Comparison of ENCODE assay signal across 8 cellular contexts in the genomic region with DNA sequence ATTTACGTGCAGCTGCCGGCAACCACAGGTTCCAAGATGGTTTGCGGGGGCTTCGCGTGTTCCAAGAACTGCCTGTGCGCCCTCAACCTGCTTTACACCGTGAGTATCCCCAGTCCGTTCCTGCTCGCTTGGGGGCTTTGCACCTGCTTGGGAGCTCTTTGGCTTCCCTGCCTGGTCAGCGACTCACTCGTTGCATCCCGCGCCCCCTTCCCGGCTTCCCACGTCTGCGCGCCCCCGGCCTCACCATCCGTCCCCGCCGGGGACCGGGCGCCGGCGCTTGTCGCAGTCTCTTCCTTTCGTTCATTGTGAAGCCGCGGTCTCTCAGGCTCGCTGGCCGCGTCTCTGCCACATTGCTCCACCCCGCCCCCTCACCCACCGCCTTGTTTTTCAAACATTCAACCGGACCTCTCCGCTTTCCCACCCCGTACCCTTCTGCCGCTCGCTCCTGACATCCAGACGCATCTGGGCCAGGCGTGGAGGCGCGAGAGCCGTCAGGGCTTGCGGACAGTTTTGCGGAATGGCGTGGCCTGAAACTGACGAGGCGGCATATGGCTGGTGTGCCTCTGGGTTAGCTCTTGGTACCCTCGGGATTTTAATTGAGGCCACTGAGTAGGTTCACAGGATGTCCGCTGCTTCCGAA. TPM values are rescaled to one million over a fixed set of nuclear protein-coding genes. Genes with fewer than 3 reads are reported as not detected.
DNase-seq lines count a peak whose midpoint lies in the region; ATAC-seq and TF ChIP-seq lines count a peak whose summit lies in the region.

No MANE protein-coding gene starts in this region.

- peaks cover 43% of the 10 kb centered on the region for H3K27me3 Mint-ChIP-seq in activated naive CD8-positive, alpha-beta T cell treated with anti-CD3 and anti-CD28 coated beads for 36 hours

- H3K4me3 Mint-ChIP-seq in activated naive CD8-positive, alpha-beta T cell treated with anti-CD3 and anti-CD28 coated beads for 36 hours, result peak overlapping the region; percentile 71

- H2AFZ ChIP-seq in HCT116 (ENCODE audit: low read depth, low read length, poor library complexity, severe bottlenecking), result peak overlapping the region; percentile 56

- peaks cover 8 to 15% of the 10 kb centered on the region in 2 experiments; a peak in 3 of 4 replicates for H3K4me1 ChIP-seq in HCT116 (ENCODE audit: control insufficient read depth in 1 of 2, insufficient read depth in 2 of 2, low read length in 2 of 2)
- no peaks in the 10 kb centered on the region for H3K4me1 ChIP-seq in right atrium auricular region

- TF ChIP-seq CTCF in HCT116 (IDR thresholded peaks at IDR 0.05 in 2 of 3, conservative IDR thresholded peaks at IDR 0.05 in 1 of 3; ENCODE audit: borderline replicate concordance in 1 of 3, insufficient read depth in 1 of 3, low read depth in 2 of 3, low read length in 2 of 3), result no peak
- no peak for TF ChIP-seq CTCF in right atrium auricular region (IDR thresholded peaks at IDR 0.05)

- H3K27me3 ChIP-seq in HCT116 (ENCODE audit: insufficient read depth, low read length) (no peaks in the 10 kb centered on the region), right atrium auricular region (no peaks in the 10 kb centered on the region)

- DNase-seq in Daoy (ENCODE audit: low read depth), result peak; percentile 54
- DNase-seq in HCT116 (ENCODE audit: low read depth, low spot score), result no peak
- DNase-seq in NCI-H2227 treated with DMSO at 0.1 percent for 48 hours (lab: John Stamatoyannopoulos, UW), result peak; percentile 68
- no peak for DNase-seq in activated naive CD8-positive, alpha-beta T cell treated with anti-CD3 and anti-CD28 coated beads for 36 hours
- no peak for DNase-seq in right atrium auricular region (ENCODE audit: low spot score)
- peak; percentile 83 for DNase-seq in posterior vena cava (ENCODE audit: low spot score)
- DNase-seq in HCEC 1CT, result no peak
- no peak for DNase-seq in activated gamma-delta T cell treated with Interleukin-2 at 50 U/mL for 16 hours

- ATAC-seq in HCT116, result peak; percentile 50

- BruUV-seq in HCT116 (replicated peaks; lab: Mats Ljungman, UMichigan), result no TSS peak

- 0 out of 2 replicates have a peak, but pooled peaks cover 7% of the 10 kb centered on the region for H3K79me2 ChIP-seq in HCT116 (ENCODE audit: insufficient read depth, low read length)

- no peak for TF ChIP-seq RAD21 in HCT116 (IDR thresholded peaks at IDR 0.05; ENCODE audit: low read depth)

- peaks cover 9% of the 10 kb centered on the region for H3K4me1 Mint-ChIP-seq in activated naive CD8-positive, alpha-beta T cell treated with anti-CD3 and anti-CD28 coated beads for 36 hours

- intact Hi-C loops in HCT116 (cut with micrococcal nuclease), result loop anchor here (5.0 kb wide), 1 partner anchor 107 kb away; a partner anchor contains a TSS
- intact Hi-C loops in posterior vena cava (cut with DNase I), result no loop called here

- CTCF ChIA-PET in HCT116 (lab: Charles Lee), result no interaction called here

- no peaks in the 10 kb centered on the region for H3K36me3 Mint-ChIP-seq in activated naive CD8-positive, alpha-beta T cell treated with anti-CD3 and anti-CD28 coated beads for 36 hours

- no peak for TF ChIP-seq POLR2A in HCT116 (IDR thresholded peaks at IDR 0.05; ENCODE audit: borderline replicate concordance, extremely low read depth, insufficient read depth, insufficient read length)

- no peaks in the 10 kb centered on the region for H3K9me3 Mint-ChIP-seq in activated naive CD8-positive, alpha-beta T cell treated with anti-CD3 and anti-CD28 coated beads for 36 hours

- H3K27ac ChIP-seq in HCT116 (ENCODE audit: low read depth, low read length) (peak overlapping the region; percentile 25; the same call in 1 of the 2 replicates), right atrium auricular region (peak overlapping the region; percentile 63 to 76)

- H3K27ac Mint-ChIP-seq in activated naive CD8-positive, alpha-beta T cell treated with anti-CD3 and anti-CD28 coated beads for 36 hours, result no peak overlapping the region

- H3K9me3 ChIP-seq in HCT116 (ENCODE audit: control insufficient read depth in 1 of 2, insufficient read depth in 1 of 2, low read depth in 1 of 2, low read length in 2 of 2) (no peaks in the 10 kb centered on the region), right atrium auricular region (no peaks in the 10 kb centered on the region)

- H3K9me2 ChIP-seq in HCT116 (ENCODE audit: insufficient read depth), result no peaks in the 10 kb centered on the region

- H3K4me2 ChIP-seq in HCT116 (ENCODE audit: low read length), result peak overlapping the region; percentile 94

- RAD21 ChIA-PET in HCT116 (lab: Charles Lee; ENCODE audit: low non-redundant PET in 1 of 2, low total read pairs in 2 of 2, uncharacterized antibody in 2 of 2, unreplicated experiment in 2 of 2), result no interaction called here

- POLR2A ChIA-PET in HCT116 (lab: Charles Lee), result no interaction called here

- H4K20me1 ChIP-seq in HCT116 (ENCODE audit: insufficient read depth), result no peaks in the 10 kb centered on the region

- peak overlapping the region; percentile 75 to 80 for H3K4me3 ChIP-seq in HCT116 (replicated peaks in 1 of 2; ENCODE audit: low read depth in 1 of 2, low read length in 2 of 2)
- H3K4me3 ChIP-seq in right atrium auricular region, result peak overlapping the region; percentile 63 to 73

- H3K36me3 ChIP-seq in HCT116 (ENCODE audit: control insufficient read depth in 1 of 2, insufficient read depth in 2 of 2, low read length in 2 of 2) (no peaks in the 10 kb centered on the region), right atrium auricular region (no peaks in the 10 kb centered on the region)

- H3K9ac ChIP-seq in HCT116 (ENCODE audit: low read length), result peak overlapping the region; percentile 64

TF ChIP-seq in HCT116, 20 proteins besides CTCF, POLR2A, EP300 and RAD21:
- TF ChIP-seq, protein P1, sequence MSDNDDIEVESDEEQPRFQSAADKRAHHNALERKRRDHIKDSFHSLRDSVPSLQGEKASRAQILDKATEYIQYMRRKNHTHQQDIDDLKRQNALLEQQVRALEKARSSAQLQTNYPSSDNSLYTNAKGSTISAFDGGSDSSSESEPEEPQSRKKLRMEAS (IDR thresholded peaks at IDR 0.05), result peak; percentile 54; the same call in 1 of the 2 replicates
- TF ChIP-seq POLR2AphosphoS5 (IDR thresholded peaks at IDR 0.05; ENCODE audit: low read depth, low read length), result no peak

RNA-seq across cellular contexts. Expression of a gene that starts 0.5 kb away (rescaled TPM):
- 33.7 and 35.5 TPM in 2 replicates for total RNA-seq in Daoy (2014; rRNA removed; shearing (Covaris generic))
- total RNA-seq in HCT116 (2021; ENCODE audit: unreplicated experiment), result 18.5 TPM
- polyA plus RNA-seq in HCT116 (2012), result 4.8 and 6.1 TPM in 2 replicates
- 1 to 10 TPM; 1.1 to 1.4 TPM for total RNA-seq in activated naive CD8-positive, alpha-beta T cell treated with anti-CD3 and anti-CD28 coated beads for 36 hours
- 1 to 10 TPM; 5.1 to 9.7 TPM for total RNA-seq in right atrium auricular region
- total RNA-seq in posterior vena cava, result 1 to 10 TPM; 7.8 to 8.5 TPM

RNA-seq across cellular contexts. Expression of a gene that starts 50.7 kb away (rescaled TPM):
- total RNA-seq in Daoy (2014; rRNA removed; shearing (Covaris generic)), result not detected in 2 replicates
- total RNA-seq in HCT116 (2021; ENCODE audit: unreplicated experiment) (0.93 TPM), right atrium auricular region (not detected), posterior vena cava (not detected)
- polyA plus RNA-seq in HCT116 (2012), result not detected in 2 replicates
- total RNA-seq in activated naive CD8-positive, alpha-beta T cell treated with anti-CD3 and anti-CD28 coated beads for 36 hours, result not detected

Comparison
In these comparisons a context has a peak if more than half of its experiments do, and no peak if none do; other contexts are left out.
1. DNase-seq: peak in Daoy (single experiment), NCI-H2227 treated with DMSO at 0.1 percent for 48 hours (single experiment) and posterior vena cava (single experiment); none in HCT116 (single experiment), activated naive CD8-positive, alpha-beta T cell treated with anti-CD3 and anti-CD28 coated beads for 36 hours (single experiment), right atrium auricular region (single experiment), HCEC 1CT (single experiment) and activated gamma-delta T cell treated with Interleukin-2 at 50 U/mL for 16 hours (single experiment).